In genomic region chr12:6526201-6526600, GRCh38 we compare ENCODE assay signal across 19 cellular contexts. TPM values are rescaled to one million over a fixed set of nuclear protein-coding genes. Genes with fewer than 3 reads are reported as not detected.
A peak's percentile ranks its signal among the peaks of the same experiment; 100 is the strongest.
DNase-seq lines count a peak whose midpoint lies in the region; ATAC-seq, FAIRE-seq and TF ChIP-seq lines count a peak whose summit lies in the region.
"Had no signal": no experiment of that assay in that cellular context is flagged by ENCODE, and none has a peak within 500 bp of the region (broad histone marks: within the 10 kb centered on the region; RNA-seq: fewer than 3 reads in every experiment).

No MANE protein-coding gene starts in this region.

- CTCF ChIA-PET in A673 (lab: Charles Lee): no interaction called here
- CTCF ChIA-PET in GM12878 (lab: Yijun Ruan, JAX): interaction anchor here (0.8 kb wide), 1 partner anchor 12 kb away, joined by 3 read pairs; no protein-coding TSS in a partner anchor

- H3K27ac ChIP-seq in A673 (ENCODE audit: low read depth, low read length, poor library complexity, severe bottlenecking): no peak overlapping the region
- H3K27ac ChIP-seq in GM12878 (ENCODE audit: control insufficient read depth, insufficient read depth): no peak overlapping the region
- H3K27ac ChIP-seq in layer of hippocampus (ENCODE audit: low read depth, low read length): peak overlapping the region; percentile 1
- H3K27ac ChIP-seq: 22Rv1 had no signal

- TF ChIP-seq POLR2A in GM12878 (IDR thresholded peaks at IDR 0.05; ENCODE audit: low read depth, low read length): no peak

- no peak overlapping the region for H3K4me2 ChIP-seq in GM12878 (ENCODE audit: control insufficient read depth, insufficient read depth)

- intact Hi-C loops in activated CD4-positive, alpha-beta T cell treated with anti-CD3 and anti-CD28 coated beads, Interleukin-2, amount 10 ng/mL, durations not matched to agents 24 days and 14 days (cut with micrococcal nuclease): no loop called here
- intact Hi-C loops in A673 (cut with micrococcal nuclease; ENCODE audit: unreplicated experiment) (no loop called here), GM12878 (cut with micrococcal nuclease; ENCODE audit: unreplicated experiment) (no loop called here)

- H3K36me3 Mint-ChIP-seq in activated CD4-positive, alpha-beta T cell treated with anti-CD3 and anti-CD28 coated beads, Interleukin-2, amount 10 ng/mL, durations not matched to agents 24 days and 14 days (ENCODE audit: low read depth): peaks cover 95% of the 10 kb centered on the region

- H4K20me1 ChIP-seq in GM12878 (ENCODE audit: control insufficient read depth, insufficient read depth): no peaks in the 10 kb centered on the region

- no peak for FAIRE-seq in GM12878 (lab: Jason Lieb, UNC)
- FAIRE-seq: HTR-8/SVneo, RCC 7860 had no signal

- TF ChIP-seq RAD21 in GM12878 (IDR thresholded peaks at IDR 0.05; ENCODE audit: insufficient read depth, low read depth, low read length): no peak

- H3K9ac ChIP-seq in GM12878 (ENCODE audit: control insufficient read depth, insufficient read depth, low read length): no peak overlapping the region

- H3K27me3 Mint-ChIP-seq in activated CD4-positive, alpha-beta T cell treated with anti-CD3 and anti-CD28 coated beads, Interleukin-2, amount 10 ng/mL, durations not matched to agents 24 days and 14 days: no peaks in the 10 kb centered on the region

- no peak overlapping the region for H3K4me3 Mint-ChIP-seq in activated CD4-positive, alpha-beta T cell treated with anti-CD3 and anti-CD28 coated beads, Interleukin-2, amount 10 ng/mL, durations not matched to agents 24 days and 14 days
- H3K4me3 Mint-ChIP-seq: CD14-positive monocyte had no signal

- ATAC-seq in GM12878 (no peak), HG03139 (IDR thresholded peaks at IDR 0.05; ENCODE audit: unreplicated experiment) (no peak), HG02610 (IDR thresholded peaks at IDR 0.05; ENCODE audit: unreplicated experiment) (no peak)
- ATAC-seq: Right ventricle myocardium inferior had no signal

- RAD21 ChIA-PET in GM12878 (lab: Charles Lee; ENCODE audit: unreplicated experiment): no interaction called here

- TF ChIP-seq CTCF in A673 (conservative IDR thresholded peaks at IDR 0.05; ENCODE audit: low read depth, low read length) (no peak), GM12878 (IDR thresholded peaks at IDR 0.05 in 2 of 3, conservative IDR thresholded peaks at IDR 0.05 in 1 of 3; ENCODE audit: control insufficient read depth in 2 of 3, extremely low read depth in 1 of 3, insufficient read depth in 1 of 3, low read depth in 3 of 3, low read length in 3 of 3) (no peak)

- H3K9me3 ChIP-seq in A673 (ENCODE audit: low read depth, low read length, poor library complexity, severe bottlenecking) (no peaks in the 10 kb centered on the region), GM12878 (replicated peaks; ENCODE audit: control insufficient read depth, insufficient read depth, low read length) (no peaks in the 10 kb centered on the region)
- H3K9me3 ChIP-seq: HAP-1 had no signal

- peaks cover 8% of the 10 kb centered on the region for H3K4me1 Mint-ChIP-seq in activated CD4-positive, alpha-beta T cell treated with anti-CD3 and anti-CD28 coated beads, Interleukin-2, amount 10 ng/mL, durations not matched to agents 24 days and 14 days
- H3K4me1 Mint-ChIP-seq: CD14-positive monocyte had no signal

- POLR2A ChIA-PET in A673 (lab: Charles Lee; ENCODE audit: low non-redundant PET): no interaction called here
- POLR2A ChIA-PET in GM12878 (lab: Charles Lee): no interaction called here

- H2AFZ ChIP-seq in GM12878 (ENCODE audit: control insufficient read depth, low read depth, low read length): no peak overlapping the region

- in situ Hi-C loops in GM12878 (cut with MboI): no loop called here

- H3K27me3 ChIP-seq in A673 (replicated peaks; ENCODE audit: insufficient read depth, low read depth, low read length, poor library complexity) (no peaks in the 10 kb centered on the region), GM12878 (replicated peaks in 1 of 2; ENCODE audit: control insufficient read depth in 2 of 2, insufficient read depth in 2 of 2, low read length in 1 of 2) (no peaks in the 10 kb centered on the region), layer of hippocampus (ENCODE audit: control insufficient read depth, insufficient read depth, low read length) (no peaks in the 10 kb centered on the region)

- no peak for DNase-seq in activated CD4-positive, alpha-beta T cell treated with anti-CD3 and anti-CD28 coated beads, Interleukin-2, amount 10 ng/mL, durations not matched to agents 24 days and 14 days
- no peak for DNase-seq in activated CD4-positive, alpha-beta T cell treated with anti-CD3 and anti-CD28 coated beads, Interleukin-2, amount 50 U/mL, for 1 hour
- DNase-seq in A673 (ENCODE audit: low spot score): no peak
- no peak for DNase-seq in GM12878 (ENCODE audit: low read depth, low spot score)
- DNase-seq in SIG-M5 (lab: John Stamatoyannopoulos, UW): no peak
- DNase-seq: DMS 273 treated with DMSO at 0.1 percent for 48 hours, DND-41, NCI-H1092 treated with DMSO at 0.1 percent for 48 hours, NCI-H2081, NCI-H446 treated with DMSO at 0.1 percent for 48 hours had no signal

- no peak for TF ChIP-seq EP300 in GM12878 (IDR thresholded peaks at IDR 0.05; ENCODE audit: borderline replicate concordance in 1 of 2, control insufficient read depth in 1 of 2, low read depth in 2 of 2, low read length in 2 of 2)

- H3K36me3 ChIP-seq in A673 (ENCODE audit: insufficient read depth, low read length, poor library complexity, severe bottlenecking) (peaks cover 100% of the 10 kb centered on the region), GM12878 (ENCODE audit: control insufficient read depth in 2 of 2, insufficient read depth in 2 of 2, low read length in 1 of 2) (peaks cover 69 to 86% of the 10 kb centered on the region in 2 experiments)

- H3K4me3 ChIP-seq in A673 (ENCODE audit: low read depth, low read length, poor library complexity, severe bottlenecking) (no peak overlapping the region), GM12878 (no peak overlapping the region)
- H3K4me3 ChIP-seq: HAP-1 had no signal

- BruUV-seq in A673 (replicated peaks; lab: Mats Ljungman, UMichigan): TSS peak; percentile 38
- BruUV-seq in GM12878 (replicated peaks; lab: Mats Ljungman, UMichigan): TSS peak; percentile 38

- SMC1A ChIA-PET in GM12878 (lab: Charles Lee; ENCODE audit: uncharacterized antibody, unreplicated experiment): no interaction called here

- H3K9me3 Mint-ChIP-seq in activated CD4-positive, alpha-beta T cell treated with anti-CD3 and anti-CD28 coated beads, Interleukin-2, amount 10 ng/mL, durations not matched to agents 24 days and 14 days: no peaks in the 10 kb centered on the region
- H3K9me3 Mint-ChIP-seq: CD14-positive monocyte had no signal

- H3K4me1 ChIP-seq in A673 (ENCODE audit: insufficient read depth, low read length, poor library complexity, severe bottlenecking) (no peaks in the 10 kb centered on the region), GM12878 (ENCODE audit: control insufficient read depth, insufficient read depth, low read length) (no peaks in the 10 kb centered on the region)
- H3K4me1 ChIP-seq: HAP-1 had no signal

- peaks cover 5% of the 10 kb centered on the region for H3K79me2 ChIP-seq in GM12878 (ENCODE audit: control insufficient read depth, insufficient read depth, low read length)

- peak overlapping the region; percentile 58 for H3K27ac Mint-ChIP-seq in activated CD4-positive, alpha-beta T cell treated with anti-CD3 and anti-CD28 coated beads, Interleukin-2, amount 10 ng/mL, durations not matched to agents 24 days and 14 days

- 84% methylated on average over 7 of the region's 7 CpGs for WGBS in GM12878 (ENCODE audit: insufficient coverage, insufficient replicate concordance, low lambda C conversion rate, missing lambda C conversion rate)

RNA-seq across cellular contexts. Expression of gene GAPDH, which starts 8.1 kb away (rescaled TPM):
- total RNA-seq in activated CD4-positive, alpha-beta T cell treated with anti-CD3 and anti-CD28 coated beads, Interleukin-2, amount 10 ng/mL, durations not matched to agents 24 days and 14 days: 4,585 and 4,599 TPM in 2 replicates
- total RNA-seq in A673 (2021): 5,579 and 5,657 TPM in 2 replicates
- 971 and 990 TPM in 2 replicates for total RNA-seq in GM12878 (2013; cell fraction: nucleolus; rRNA removed)
- 8,450 and 8,907 TPM in 2 replicates for total RNA-seq in GM12878 (2014; rRNA removed)
- 5,296 and 5,818 TPM in 2 replicates for total RNA-seq in GM12878 (2014; rRNA removed; fragmentation: Illumina TruSeq; extraction: Trizol)
- total RNA-seq in GM12878 (2021): 5,606 and 5,698 TPM in 2 replicates
- 4,872 TPM for polyA plus RNA-seq in GM12878 (2011; ENCODE audit: low read depth)
- 7,976 and 14,240 TPM in 2 replicates for polyA plus RNA-seq in GM12878 (2011; rRNA removed)
- 25,075 and 29,832 TPM in 2 replicates for polyA plus RNA-seq in GM12878 (2011; cell fraction: cytosol; rRNA removed)
- polyA plus RNA-seq in GM12878 (2011; cell fraction: nucleus; rRNA removed): 10,735 and 12,198 TPM in 2 replicates
- 10,674 and 13,698 TPM in 2 replicates for polyA plus RNA-seq in GM12878 (2012)
- polyA plus RNA-seq in GM12878 (2014; fragmentation: Illumina TruSeq; extraction: Trizol): 5,112 and 9,478 TPM in 2 replicates
- over 10,000 TPM in 1 of 2 experiments, 1,000 to 10,000 TPM in 1; 9,323 to 11,518 TPM for polyA plus RNA-seq in GM12878 (2014; fragmentation: Nextera tagmentation; extraction: Ambion mirVana)
- polyA plus RNA-seq in GM12878 (2014; rRNA removed): 9,590 and 10,389 TPM in 2 replicates
- 1,000 to 10,000 TPM; 9,069 to 9,909 TPM for polyA plus RNA-seq in GM12878 (2016; fragmentation: Nextera tagmentation; extraction: Ambion mirVana)
- 10,096 and 19,827 TPM in 2 replicates for polyA minus RNA-seq in GM12878 (2011; rRNA and poly(A)+ RNA removed)
- polyA minus RNA-seq in GM12878 (2011; cell fraction: cytosol; rRNA and poly(A)+ RNA removed): 5,010 and 5,239 TPM in 2 replicates
- polyA minus RNA-seq in GM12878 (2011; cell fraction: nucleus; rRNA and poly(A)+ RNA removed): 1,914 and 2,640 TPM in 2 replicates

RNA-seq across cellular contexts. Expression of gene IFFO1, which starts 29.6 kb away (rescaled TPM):
- total RNA-seq in activated CD4-positive, alpha-beta T cell treated with anti-CD3 and anti-CD28 coated beads, Interleukin-2, amount 10 ng/mL, durations not matched to agents 24 days and 14 days: 16.0 and 16.9 TPM in 2 replicates
- 16.0 and 16.9 TPM in 2 replicates for total RNA-seq in A673 (2021)
- total RNA-seq in GM12878 (2013; cell fraction: nucleolus; rRNA removed): 9.8 and 9.9 TPM in 2 replicates
- 6.3 and 7.1 TPM in 2 replicates for total RNA-seq in GM12878 (2014; rRNA removed)
- total RNA-seq in GM12878 (2014; rRNA removed; fragmentation: Illumina TruSeq; extraction: Trizol): 4.7 and 5.1 TPM in 2 replicates
- 14.4 and 16.6 TPM in 2 replicates for total RNA-seq in GM12878 (2021)
- polyA plus RNA-seq in GM12878 (2011; ENCODE audit: low read depth): 4.4 TPM
- 5.0 and 7.1 TPM in 2 replicates for polyA plus RNA-seq in GM12878 (2011; rRNA removed)
- 7.4 and 12.0 TPM in 2 replicates for polyA plus RNA-seq in GM12878 (2011; cell fraction: cytosol; rRNA removed)
- 49.7 and 69.0 TPM in 2 replicates for polyA plus RNA-seq in GM12878 (2011; cell fraction: nucleus; rRNA removed)
- 7.9 and 10.3 TPM in 2 replicates for polyA plus RNA-seq in GM12878 (2012)
- 2.2 and 5.4 TPM in 2 replicates for polyA plus RNA-seq in GM12878 (2014; fragmentation: Illumina TruSeq; extraction: Trizol)
- polyA plus RNA-seq in GM12878 (2014; fragmentation: Nextera tagmentation; extraction: Ambion mirVana): under 1 TPM; 0.50 to 0.93 TPM
- polyA plus RNA-seq in GM12878 (2014; rRNA removed): 20.9 and 21.8 TPM in 2 replicates
- 1 to 10 TPM; 2.7 to 8.8 TPM for polyA plus RNA-seq in GM12878 (2016; fragmentation: Nextera tagmentation; extraction: Ambion mirVana)
- 3.4 and 5.6 TPM in 2 replicates for polyA minus RNA-seq in GM12878 (2011; rRNA and poly(A)+ RNA removed)
- 1.3 and 2.7 TPM in 2 replicates for polyA minus RNA-seq in GM12878 (2011; cell fraction: cytosol; rRNA and poly(A)+ RNA removed)
- 6.2 and 14.2 TPM in 2 replicates for polyA minus RNA-seq in GM12878 (2011; cell fraction: nucleus; rRNA and poly(A)+ RNA removed)

RNA-seq across cellular contexts. Expression of gene NCAPD2, which starts 32.3 kb away (rescaled TPM):
- total RNA-seq in activated CD4-positive, alpha-beta T cell treated with anti-CD3 and anti-CD28 coated beads, Interleukin-2, amount 10 ng/mL, durations not matched to agents 24 days and 14 days: 104 and 106 TPM in 2 replicates
- total RNA-seq in A673 (2021): 125 and 128 TPM in 2 replicates
- 64.5 and 66.0 TPM in 2 replicates for total RNA-seq in GM12878 (2013; cell fraction: nucleolus; rRNA removed)
- total RNA-seq in GM12878 (2014; rRNA removed): 141 and 144 TPM in 2 replicates
- total RNA-seq in GM12878 (2014; rRNA removed; fragmentation: Illumina TruSeq; extraction: Trizol): 96.9 and 98.2 TPM in 2 replicates
- total RNA-seq in GM12878 (2021): 110 and 113 TPM in 2 replicates
- polyA plus RNA-seq in GM12878 (2011; ENCODE audit: low read depth): 34.6 TPM
- polyA plus RNA-seq in GM12878 (2011; rRNA removed): 84.0 and 160 TPM in 2 replicates
- polyA plus RNA-seq in GM12878 (2011; cell fraction: cytosol; rRNA removed): 138 and 147 TPM in 2 replicates
- 98.8 and 145 TPM in 2 replicates for polyA plus RNA-seq in GM12878 (2011; cell fraction: nucleus; rRNA removed)
- 50.7 and 70.2 TPM in 2 replicates for polyA plus RNA-seq in GM12878 (2012)
- polyA plus RNA-seq in GM12878 (2014; fragmentation: Illumina TruSeq; extraction: Trizol): 110 and 146 TPM in 2 replicates
- 10 to 100 TPM; 24.2 to 32.8 TPM for polyA plus RNA-seq in GM12878 (2014; fragmentation: Nextera tagmentation; extraction: Ambion mirVana)
- polyA plus RNA-seq in GM12878 (2014; rRNA removed): 114 TPM in 2 replicates
- polyA plus RNA-seq in GM12878 (2016; fragmentation: Nextera tagmentation; extraction: Ambion mirVana): 100 to 1,000 TPM; 105 to 108 TPM
- polyA minus RNA-seq in GM12878 (2011; rRNA and poly(A)+ RNA removed): 165 and 222 TPM in 2 replicates
- 89.0 and 105 TPM in 2 replicates for polyA minus RNA-seq in GM12878 (2011; cell fraction: cytosol; rRNA and poly(A)+ RNA removed)
- 67.3 and 111 TPM in 2 replicates for polyA minus RNA-seq in GM12878 (2011; cell fraction: nucleus; rRNA and poly(A)+ RNA removed)

RNA-seq across cellular contexts. Expression of gene MRPL51, which starts 33.1 kb away (rescaled TPM):
- total RNA-seq in activated CD4-positive, alpha-beta T cell treated with anti-CD3 and anti-CD28 coated beads, Interleukin-2, amount 10 ng/mL, durations not matched to agents 24 days and 14 days: 277 and 280 TPM in 2 replicates
- total RNA-seq in A673 (2021): 378 and 401 TPM in 2 replicates
- total RNA-seq in GM12878 (2013; cell fraction: nucleolus; rRNA removed): 9.8 and 10.5 TPM in 2 replicates
- total RNA-seq in GM12878 (2014; rRNA removed): 137 and 175 TPM in 2 replicates
- total RNA-seq in GM12878 (2014; rRNA removed; fragmentation: Illumina TruSeq; extraction: Trizol): 254 and 259 TPM in 2 replicates
- total RNA-seq in GM12878 (2021): 275 and 276 TPM in 2 replicates
- 71.7 TPM for polyA plus RNA-seq in GM12878 (2011; ENCODE audit: low read depth)
- 159 and 252 TPM in 2 replicates for polyA plus RNA-seq in GM12878 (2011; rRNA removed)
- polyA plus RNA-seq in GM12878 (2011; cell fraction: cytosol; rRNA removed): 119 and 123 TPM in 2 replicates
- polyA plus RNA-seq in GM12878 (2011; cell fraction: nucleus; rRNA removed): 64.4 and 67.0 TPM in 2 replicates
- 159 and 228 TPM in 2 replicates for polyA plus RNA-seq in GM12878 (2012)
- polyA plus RNA-seq in GM12878 (2014; fragmentation: Illumina TruSeq; extraction: Trizol): 241 and 255 TPM in 2 replicates
- 1,000 to 10,000 TPM in 1 of 2 experiments, 100 to 1,000 TPM in 1; 908 to 1,202 TPM for polyA plus RNA-seq in GM12878 (2014; fragmentation: Nextera tagmentation; extraction: Ambion mirVana)
- 167 and 183 TPM in 2 replicates for polyA plus RNA-seq in GM12878 (2014; rRNA removed)
- 100 to 1,000 TPM; 583 to 588 TPM for polyA plus RNA-seq in GM12878 (2016; fragmentation: Nextera tagmentation; extraction: Ambion mirVana)
- polyA minus RNA-seq in GM12878 (2011; rRNA and poly(A)+ RNA removed): 29.2 and 48.2 TPM in 2 replicates
- 18.4 and 20.6 TPM in 2 replicates for polyA minus RNA-seq in GM12878 (2011; cell fraction: cytosol; rRNA and poly(A)+ RNA removed)
- 15.7 and 20.9 TPM in 2 replicates for polyA minus RNA-seq in GM12878 (2011; cell fraction: nucleus; rRNA and poly(A)+ RNA removed)

RNA-seq across cellular contexts. Expression of gene NOP2, which starts 41.9 kb away (rescaled TPM):
- total RNA-seq in activated CD4-positive, alpha-beta T cell treated with anti-CD3 and anti-CD28 coated beads, Interleukin-2, amount 10 ng/mL, durations not matched to agents 24 days and 14 days: 192 and 193 TPM in 2 replicates
- total RNA-seq in A673 (2021) (131 and 177 TPM in 2 replicates), GM12878 (2014; rRNA removed) (93.6 and 97.4 TPM in 2 replicates), GM12878 (2014; rRNA removed; fragmentation: Illumina TruSeq; extraction: Trizol) (61.3 and 62.3 TPM in 2 replicates), GM12878 (2021) (99.1 and 102 TPM in 2 replicates)
- 92.6 and 92.8 TPM in 2 replicates for total RNA-seq in GM12878 (2013; cell fraction: nucleolus; rRNA removed)
- polyA plus RNA-seq in GM12878 (2011; ENCODE audit: low read depth): 48.7 TPM
- polyA plus RNA-seq in GM12878 (2011; rRNA removed) (74.7 and 91.2 TPM in 2 replicates), GM12878 (2014; fragmentation: Illumina TruSeq; extraction: Trizol) (116 and 121 TPM in 2 replicates), GM12878 (2014; fragmentation: Nextera tagmentation; extraction: Ambion mirVana) (10 to 100 TPM; 26.5 to 27.3 TPM), GM12878 (2014; rRNA removed) (96.9 and 98.8 TPM in 2 replicates), GM12878 (2016; fragmentation: Nextera tagmentation; extraction: Ambion mirVana) (100 to 1,000 TPM; 112 to 114 TPM)
- polyA plus RNA-seq in GM12878 (2011; cell fraction: cytosol; rRNA removed): 67.5 and 81.8 TPM in 2 replicates
- 193 and 252 TPM in 2 replicates for polyA plus RNA-seq in GM12878 (2011; cell fraction: nucleus; rRNA removed)
- 40.1 and 60.0 TPM in 2 replicates for polyA plus RNA-seq in GM12878 (2012)
- 36.6 and 67.0 TPM in 2 replicates for polyA minus RNA-seq in GM12878 (2011; rRNA and poly(A)+ RNA removed)
- polyA minus RNA-seq in GM12878 (2011; cell fraction: cytosol; rRNA and poly(A)+ RNA removed): 19.4 and 32.1 TPM in 2 replicates
- 30.7 and 68.6 TPM in 2 replicates for polyA minus RNA-seq in GM12878 (2011; cell fraction: nucleus; rRNA and poly(A)+ RNA removed)
